Comparison of ENCODE assay signal across 31 cellular contexts in the genomic region with DNA sequence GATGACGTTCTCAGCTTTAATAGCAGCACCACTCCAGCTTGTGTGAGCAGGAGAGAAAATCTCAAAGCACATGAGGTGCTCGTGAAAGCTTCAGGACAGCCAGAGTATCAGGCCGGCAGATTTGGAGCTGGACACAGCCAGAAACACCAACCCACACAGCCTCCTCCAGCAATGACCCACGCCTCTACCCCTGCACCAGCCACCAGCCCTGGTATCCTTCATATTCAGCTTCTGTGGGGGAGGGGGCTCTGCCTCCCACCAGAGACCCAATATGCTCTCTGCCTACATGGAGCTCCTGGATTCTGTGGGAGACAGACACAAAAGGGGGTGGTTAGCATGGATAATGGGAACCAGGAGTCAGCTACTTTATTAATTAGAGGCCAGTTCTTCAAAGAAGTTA.
"Had no signal": no experiment of that assay in that cellular context is flagged by ENCODE, and none has a peak within 500 bp of the region (broad histone marks: within the 10 kb centered on the region; RNA-seq: fewer than 3 reads in every experiment).

No MANE protein-coding gene starts in this region.

- H3K4me1 ChIP-seq: esophagus squamous epithelium, gastroesophageal sphincter, heart right ventricle had no signal

- H3K27me3 ChIP-seq: brain microvascular endothelial cell had no signal

- H3K4me3 ChIP-seq: coronary artery, esophagus squamous epithelium, gastroesophageal sphincter, heart right ventricle had no signal

- H3K9me3 ChIP-seq: esophagus squamous epithelium, gastroesophageal sphincter, heart right ventricle had no signal

- ATAC-seq: activated CD4-positive, CD25-positive, alpha-beta regulatory T cell treated with anti-CD3 and anti-CD28 coated beads, Interleukin-2, amount 50 U/mL, for 24 hours; activated CD8-positive, alpha-beta T cell treated with anti-CD3 and anti-CD28 coated beads for 36 hours; activated T-cell treated with anti-CD3 and anti-CD28 coated beads, Interleukin-2, amount 50 U/mL, for 4 hours; activated T-helper 17 cell treated with anti-CD3 and anti-CD28 coated beads, Interleukin-2, amount 50 U/mL, for 72 hours; effector memory CD8-positive, alpha-beta T cell; gastroesophageal sphincter; heart right ventricle; T-helper 17 cell had no signal

- H3K9me3 Mint-ChIP-seq: activated B cell treated with CpG ODN at 0.5 μM for 24 hours; activated CD8-positive, alpha-beta T cell treated with anti-CD3 and anti-CD28 coated beads for 36 hours; activated T-cell treated with anti-CD3 and anti-CD28 coated beads, Interleukin-2, amount 50 U/mL, for 4 hours; activated T-helper 17 cell treated with anti-CD3 and anti-CD28 coated beads, Interleukin-2, amount 50 U/mL, for 72 hours; central memory CD8-positive, alpha-beta T cell; dendritic cell treated with granulocyte-macrophage colony-stimulating factor and Interleukin-4, amounts not matched to agents 40 ng/mL and 50 ng/mL, for 4 days; effector memory CD8-positive, alpha-beta T cell; T-helper 2 cell treated with Interferon-gamma antibody and Interleukin-4, amounts not matched to agents 5 μg/mL and 100 μg/mL, for 36 hours had no signal

- H3K4me1 Mint-ChIP-seq: activated B cell treated with CpG ODN at 0.5 μM for 24 hours; activated T-helper 17 cell treated with anti-CD3 and anti-CD28 coated beads, Interleukin-2, amount 50 U/mL, for 72 hours; central memory CD8-positive, alpha-beta T cell had no signal

- H3K27ac Mint-ChIP-seq: activated B cell treated with CpG ODN at 0.5 μM for 24 hours; activated CD8-positive, alpha-beta T cell treated with anti-CD3 and anti-CD28 coated beads for 36 hours; activated naive CD8-positive, alpha-beta T cell; activated T-helper 17 cell treated with anti-CD3 and anti-CD28 coated beads, Interleukin-2, amount 50 U/mL, for 72 hours; dendritic cell treated with granulocyte-macrophage colony-stimulating factor and Interleukin-4, amounts not matched to agents 40 ng/mL and 50 ng/mL, for 4 days; effector memory CD8-positive, alpha-beta T cell; T-helper 17 cell; T-helper 2 cell treated with Interferon-gamma antibody and Interleukin-4, amounts not matched to agents 5 μg/mL and 100 μg/mL, for 36 hours had no signal

- H3K4me3 Mint-ChIP-seq: activated B cell treated with CpG ODN at 0.5 μM for 24 hours; activated CD8-positive, alpha-beta T cell treated with anti-CD3 and anti-CD28 coated beads for 36 hours; activated naive CD8-positive, alpha-beta T cell; activated T-cell treated with anti-CD3 and anti-CD28 coated beads, Interleukin-2, amount 50 U/mL, for 4 hours; activated T-helper 17 cell treated with anti-CD3 and anti-CD28 coated beads, Interleukin-2, amount 50 U/mL, for 72 hours; central memory CD8-positive, alpha-beta T cell; dendritic cell treated with granulocyte-macrophage colony-stimulating factor and Interleukin-4, amounts not matched to agents 40 ng/mL and 50 ng/mL, for 4 days; effector memory CD8-positive, alpha-beta T cell; T-helper 17 cell; T-helper 2 cell treated with Interferon-gamma antibody and Interleukin-4, amounts not matched to agents 5 μg/mL and 100 μg/mL, for 36 hours had no signal

- H3K36me3 Mint-ChIP-seq: activated naive CD8-positive, alpha-beta T cell had no signal

- H3K27ac ChIP-seq: brain microvascular endothelial cell, coronary artery, esophagus squamous epithelium, gastroesophageal sphincter, heart right ventricle, WERI-Rb-1 had no signal

- H3K36me3 ChIP-seq: brain microvascular endothelial cell, esophagus squamous epithelium, gastroesophageal sphincter, heart right ventricle, WERI-Rb-1 had no signal

- DNase-seq: activated B cell treated with CpG ODN at 0.5 μM for 24 hours; activated CD4-positive, alpha-beta T cell treated with anti-CD3 and anti-CD28 coated beads for 48 hours; activated CD4-positive, alpha-beta T cell treated with anti-CD3 and anti-CD28 coated beads, Interleukin-2, amount 50 U/mL, for 1 hour; activated CD4-positive, alpha-beta T cell treated with anti-CD3 and anti-CD28 coated beads, Interleukin-2, amount 50 U/mL, for 48 hours; activated CD8-positive, alpha-beta memory T cell treated with anti-CD3 and anti-CD28 coated beads for 24 hours; activated CD8-positive, alpha-beta T cell treated with anti-CD3 and anti-CD28 coated beads for 36 hours; activated effector memory CD4-positive, alpha-beta T cell treated with Interleukin-2 at 50 U/mL for 16 hours; activated gamma-delta T cell treated with Interleukin-2 at 50 U/mL for 16 hours; activated naive CD4-positive, alpha-beta T cell treated with anti-CD3 and anti-CD28 coated beads, Interleukin-2, amount 50 U/mL, for 16 hours; activated naive CD4-positive, alpha-beta T cell treated with Interleukin-2 at 50 U/mL for 16 hours; activated T-cell treated with anti-CD3 and anti-CD28 coated beads, Interleukin-2, amount 50 U/mL, for 4 hours; amniotic stem cell; anterior cingulate cortex; brain microvascular endothelial cell; effector CD4-positive, alpha-beta T cell; effector memory CD8-positive, alpha-beta T cell; erythroblast; esophagus squamous epithelium; foreskin melanocyte; heart right ventricle; T-helper 17 cell; T1000; WERI-Rb-1 had no signal
